In genomic region chr10:110275140-110275729, GRCh38 we compare ENCODE assay signal across 15 cellular contexts. TPM values are rescaled to one million over a fixed set of nuclear protein-coding genes. Genes with fewer than 3 reads are reported as not detected.
DNase-seq lines count a peak whose midpoint lies in the region; ATAC-seq and TF ChIP-seq lines count a peak whose summit lies in the region.
"Had no signal": no experiment of that assay in that cellular context is flagged by ENCODE, and none has a peak within 500 bp of the region (broad histone marks: within the 10 kb centered on the region; RNA-seq: fewer than 3 reads in every experiment).

No MANE protein-coding gene starts in this region.

- peak overlapping the region; percentile 12 to 88 (median 78) for H3K27ac Mint-ChIP-seq in brain
- H3K27ac Mint-ChIP-seq: activated CD8-positive, alpha-beta T cell treated with anti-CD3 and anti-CD28 coated beads, Interleukin-2, amount 10 ng/mL, durations not matched to agents 7 days and 5 days; activated T-helper 2 cell treated with anti-CD3 and anti-CD28 coated beads, Interferon-gamma antibody, Interleukin-2, Interleukin-4, amounts not matched to agents 10 μg/mL and 5 μg/mL and 100 μg/mL, durations not matched to agents 14 hours and 24 hours and 36 hours; B cell had no signal

- no peaks in the 10 kb centered on the region for H3K27me3 Mint-ChIP-seq in brain
- H3K27me3 Mint-ChIP-seq: B cell had no signal

- ATAC-seq in GM21717 (IDR thresholded peaks at IDR 0.05; ENCODE audit: unreplicated experiment) (no peak), omental fat pad (ENCODE audit: low FRiP score) (no peak)
- ATAC-seq: activated CD8-positive, alpha-beta T cell treated with anti-CD3 and anti-CD28 coated beads, Interleukin-2, amount 10 ng/mL, durations not matched to agents 7 days and 5 days had no signal

- TF ChIP-seq CTCF in brain (conservative IDR thresholded peaks at IDR 0.05) = no peak
- TF ChIP-seq CTCF in omental fat pad (IDR thresholded peaks at IDR 0.05) = no peak

- H3K4me1 Mint-ChIP-seq in brain = peaks cover 86% of the 10 kb centered on the region

- DNase-seq in DMS 273 treated with DMSO at 0.1 percent for 48 hours (lab: John Stamatoyannopoulos, UW) (peak; percentile 81), NCI-H446 treated with DMSO at 0.1 percent for 48 hours (lab: John Stamatoyannopoulos, UW) (peak; percentile 55), retina (peak; percentile 38), activated gamma-delta T cell treated with Interleukin-2 at 50 U/mL for 16 hours (no peak), hypothalamus (lab: John Stamatoyannopoulos, UW) (no peak), omental fat pad (ENCODE audit: low spot score) (no peak)
- DNase-seq: activated CD8-positive, alpha-beta T cell treated with anti-CD3 and anti-CD28 coated beads, Interleukin-2, amount 10 ng/mL, durations not matched to agents 7 days and 5 days; aorta; DMS79 treated with DMSO at 0.1 percent for 48 hours; NCI-H2081 treated with DMSO at 0.1 percent for 48 hours had no signal

- H3K9me3 Mint-ChIP-seq in brain = no peaks in the 10 kb centered on the region
- H3K9me3 Mint-ChIP-seq: activated T-helper 2 cell treated with anti-CD3 and anti-CD28 coated beads, Interferon-gamma antibody, Interleukin-2, Interleukin-4, amounts not matched to agents 10 μg/mL and 5 μg/mL and 100 μg/mL, durations not matched to agents 14 hours and 24 hours and 36 hours; mesothelial cell of epicardium had no signal

- peak overlapping the region in 3 of 5 experiments; percentile 2 to 60 (median 19) for H3K4me3 Mint-ChIP-seq in brain
- H3K4me3 Mint-ChIP-seq: activated CD8-positive, alpha-beta T cell treated with anti-CD3 and anti-CD28 coated beads, Interleukin-2, amount 10 ng/mL, durations not matched to agents 7 days and 5 days; B cell; mesothelial cell of epicardium had no signal

- H3K36me3 Mint-ChIP-seq in brain = peaks cover 19% of the 10 kb centered on the region
- H3K36me3 Mint-ChIP-seq: mesothelial cell of epicardium had no signal

RNA-seq across cellular contexts. Expression of gene SMNDC1, which starts 29.5 kb away (rescaled TPM):
- polyA plus RNA-seq in brain (ENCODE audit: insufficient read depth, low read depth, low replicate concordance) = 22.3 TPM
- total RNA-seq in omental fat pad = 10 to 100 TPM in 2 of 4 donors, 1 to 10 TPM in 2; 8.1 to 20.4 (median 14.1) TPM

Comparison
In these comparisons a context has a peak if more than half of its experiments do, and no peak if none do; other contexts are left out.
1. DNase-seq: peak in DMS 273 treated with DMSO at 0.1 percent for 48 hours (single experiment), NCI-H446 treated with DMSO at 0.1 percent for 48 hours (single experiment) and retina (single experiment); none in activated gamma-delta T cell treated with Interleukin-2 at 50 U/mL for 16 hours (single experiment), hypothalamus (0 of 51) and omental fat pad (single experiment).